In the genomic region with DNA sequence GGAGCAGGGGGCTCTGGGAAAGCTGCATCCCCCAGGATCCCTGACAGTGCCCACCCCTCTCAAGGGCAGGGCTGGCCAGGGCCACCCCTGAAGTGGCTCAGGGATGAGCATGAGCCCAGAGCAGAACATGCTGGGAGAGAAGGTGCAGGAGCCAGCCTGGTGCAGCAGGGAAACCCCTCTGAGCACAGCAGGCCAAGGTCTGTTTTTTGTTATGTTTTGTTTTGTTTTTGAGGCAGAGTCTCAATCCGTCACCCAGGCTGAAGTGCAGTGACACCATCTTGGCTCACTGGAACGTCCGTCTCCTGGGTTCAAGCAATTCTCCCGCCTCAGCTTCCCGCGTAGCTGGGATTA, we compare ENCODE assay signal across 1 cellular context.
TF ChIP-seq lines count a peak whose summit lies in the region.

No MANE protein-coding gene starts in this region.

TF ChIP-seq in endothelial cell of umbilical vein, 7 proteins besides CTCF, POLR2A, EP300 and RAD21:
- TF ChIP-seq POLR2AphosphoS5 (IDR thresholded peaks at IDR 0.05; ENCODE audit: insufficient read depth, low read depth, low read length) (no peak), JUN (IDR thresholded peaks at IDR 0.05; ENCODE audit: borderline replicate concordance, insufficient read depth, insufficient read length, low read depth) (no peak), GATA2 (IDR thresholded peaks at IDR 0.05; ENCODE audit: insufficient read depth, insufficient read length, low read depth, low read length) (no peak)
